In genomic region chrX:102835504-102836146, GRCh38 we compare ENCODE assay signal across 8 cellular contexts.
A peak's percentile ranks its signal among the peaks of the same experiment; 100 is the strongest.
DNase-seq lines count a peak whose midpoint lies in the region; ATAC-seq, FAIRE-seq and TF ChIP-seq lines count a peak whose summit lies in the region.

No MANE protein-coding gene starts in this region.

- no peak overlapping the region for H3K4me2 ChIP-seq in astrocyte (ENCODE audit: low read length)

- ATAC-seq in gastrocnemius medialis: no peak
- no peak for ATAC-seq in HG03520 (IDR thresholded peaks at IDR 0.05; ENCODE audit: unreplicated experiment)

- H3K36me3 Mint-ChIP-seq in astrocyte (ENCODE audit: low read depth, unreplicated experiment): peaks cover 2% of the 10 kb centered on the region

- in situ Hi-C loops in gastrocnemius medialis (cut with MboI; ENCODE audit: low sequenced_read_pairs in 4 of 4): loop anchor here in 1 of 4 donors (25.0 kb wide), 1 partner anchor 348 kb away; no protein-coding TSS in a partner anchor

- TF ChIP-seq CTCF in astrocyte (IDR thresholded peaks at IDR 0.05; ENCODE audit: insufficient read depth, low read depth, low read length) (peak; percentile 43), gastrocnemius medialis (IDR thresholded peaks at IDR 0.05 in 4 of 5, conservative IDR thresholded peaks at IDR 0.05 in 1 of 5) (peak in 2 of 5 experiments; percentile 9 to 32)

- H3K36me3 ChIP-seq in astrocyte (ENCODE audit: insufficient read depth, low read length) (no peaks in the 10 kb centered on the region), gastrocnemius medialis (no peaks in the 10 kb centered on the region)

- no peaks in the 10 kb centered on the region for H3K9me3 Mint-ChIP-seq in astrocyte (ENCODE audit: unreplicated experiment)

- peaks cover 8% of the 10 kb centered on the region for H3K4me1 Mint-ChIP-seq in astrocyte (ENCODE audit: low read depth, unreplicated experiment)

- H3K79me2 ChIP-seq in astrocyte (ENCODE audit: insufficient read depth, low read length): no peaks in the 10 kb centered on the region

- H3K4me3 ChIP-seq in astrocyte (ENCODE audit: insufficient read depth, low read depth, low read length) (no peak overlapping the region), gastrocnemius medialis (no peak overlapping the region)

- H3K9me3 ChIP-seq in astrocyte (ENCODE audit: insufficient read depth, low read depth, low read length): no peaks in the 10 kb centered on the region
- no peaks in the 10 kb centered on the region for H3K9me3 ChIP-seq in gastrocnemius medialis

- no peak overlapping the region for H3K27ac Mint-ChIP-seq in astrocyte (ENCODE audit: unreplicated experiment)

- intact Hi-C loops in gastrocnemius medialis (cut with DNase I; ENCODE audit: low total_unique reads): no loop called here

- DNase-seq in NCI-H82 (lab: John Stamatoyannopoulos, UW) (peak; percentile 28), NCI-H82 treated with DMSO at 0.1 percent for 48 hours (lab: John Stamatoyannopoulos, UW; ENCODE audit: unreplicated experiment) (no peak), HT-29 (ENCODE audit: low spot score) (peak; percentile 41), astrocyte (ENCODE audit: low read depth) (no peak), lung microvascular endothelial cell (ENCODE audit: low read depth in 2 of 2) (peak; percentile 51 to 68), gastrocnemius medialis (no peak)
- DNase-seq in stimulated activated CD4-positive, alpha-beta T cell treated with anti-CD3 and anti-CD28 coated beads, Interleukin-12 subunit alpha, Interleukin-12 subunit beta, amount 100 ng/mL, for 4 hours: no peak

- no peaks in the 10 kb centered on the region for H3K27me3 ChIP-seq in astrocyte (ENCODE audit: insufficient read depth, low read length)
- no peaks in the 10 kb centered on the region for H3K27me3 ChIP-seq in gastrocnemius medialis

- H3K27ac ChIP-seq in astrocyte (ENCODE audit: low read depth, low read length): no peak overlapping the region
- no peak overlapping the region for H3K27ac ChIP-seq in gastrocnemius medialis

- FAIRE-seq in astrocyte (lab: Jason Lieb, UNC): peak; percentile 91

- H3K9ac ChIP-seq in astrocyte (ENCODE audit: low read length): no peak overlapping the region

- H3K4me1 ChIP-seq in astrocyte (ENCODE audit: insufficient read depth, low read length): peaks cover 11% of the 10 kb centered on the region
- no peaks in the 10 kb centered on the region for H3K4me1 ChIP-seq in gastrocnemius medialis

- no peaks in the 10 kb centered on the region for H4K20me1 ChIP-seq in astrocyte (ENCODE audit: insufficient read depth, low read length)

- TF ChIP-seq POLR2A in gastrocnemius medialis (IDR thresholded peaks at IDR 0.05): no peak

- H2AFZ ChIP-seq in astrocyte (ENCODE audit: low read depth, low read length): no peak overlapping the region

- H3K27me3 Mint-ChIP-seq in astrocyte (ENCODE audit: low read depth, unreplicated experiment): no peaks in the 10 kb centered on the region

- no peak overlapping the region for H3K4me3 Mint-ChIP-seq in astrocyte (ENCODE audit: unreplicated experiment)

Comparison
In these comparisons a context has a peak if more than half of its experiments do, and no peak if none do; other contexts are left out.
1. DNase-seq: peak in NCI-H82 (single experiment), HT-29 (single experiment) and lung microvascular endothelial cell (2 of 2); none in NCI-H82 treated with DMSO at 0.1 percent for 48 hours (single experiment), astrocyte (single experiment), gastrocnemius medialis (0 of 2) and stimulated activated CD4-positive, alpha-beta T cell treated with anti-CD3 and anti-CD28 coated beads, Interleukin-12 subunit alpha, Interleukin-12 subunit beta, amount 100 ng/mL, for 4 hours (single experiment).